In the genomic region with DNA sequence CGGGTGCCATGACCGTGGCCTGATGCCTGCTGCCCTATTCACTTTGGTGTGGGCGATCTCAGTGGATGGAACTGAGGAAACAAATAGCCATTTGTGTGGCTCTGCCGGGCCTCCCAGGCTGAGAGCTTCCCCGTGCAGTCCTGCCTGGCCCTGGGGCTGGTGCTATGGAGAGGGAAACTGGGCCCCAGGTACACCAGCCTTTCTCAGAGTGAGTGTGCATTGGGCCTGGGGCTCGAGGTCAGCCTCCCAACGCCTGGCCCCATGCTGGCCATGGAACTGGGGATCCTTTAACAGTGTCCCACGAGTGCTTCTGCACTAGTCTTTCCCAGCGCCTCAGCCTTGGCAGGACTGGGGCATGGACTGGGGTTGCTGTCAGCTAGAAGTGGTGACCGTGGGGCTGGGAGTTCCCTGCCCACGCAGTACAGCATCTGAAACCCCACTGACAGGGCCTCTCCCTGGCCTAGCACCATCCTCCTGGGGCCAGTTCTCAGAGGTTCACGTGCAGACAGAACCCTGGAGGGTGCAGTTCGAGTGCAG, we compare ENCODE assay signal across 3 cellular contexts.
TF ChIP-seq lines count a peak whose summit lies in the region.

No MANE protein-coding gene starts in this region.

TF ChIP-seq in liver, 16 proteins besides CTCF, POLR2A, EP300 and RAD21:
- no peak for TF ChIP-seq ATF3 (IDR thresholded peaks at IDR 0.05)
- no peak for TF ChIP-seq HNF4G (IDR thresholded peaks at IDR 0.05)
- no peak for TF ChIP-seq NR2F2 (IDR thresholded peaks at IDR 0.05)
- TF ChIP-seq JUND (IDR thresholded peaks at IDR 0.05), result no peak
- no peak for TF ChIP-seq FOXA1 (IDR thresholded peaks at IDR 0.05)
- TF ChIP-seq EGR1 (IDR thresholded peaks at IDR 0.05; ENCODE audit: low read depth in 2 of 2), result no peak
- TF ChIP-seq MAX (IDR thresholded peaks at IDR 0.05), result no peak
- no peak for TF ChIP-seq RXRA (IDR thresholded peaks at IDR 0.05)

TF ChIP-seq in HepG2, 621 proteins besides CTCF, POLR2A, EP300 and RAD21:
- no peak for TF ChIP-seq SMAD3 (CRISPR knock-in tag; IDR thresholded peaks at IDR 0.05)
- no peak for TF ChIP-seq PRMT3 (CRISPR knock-in tag; IDR thresholded peaks at IDR 0.05; ENCODE audit: borderline replicate concordance, low read depth)
- TF ChIP-seq NR2F1 (CRISPR knock-in tag; IDR thresholded peaks at IDR 0.05), result no peak

TF ChIP-seq in SK-N-SH, 30 proteins besides CTCF, POLR2A, EP300 and RAD21:
- no peak for TF ChIP-seq MAX (IDR thresholded peaks at IDR 0.05; ENCODE audit: low read depth)
- no peak for TF ChIP-seq REST (IDR thresholded peaks at IDR 0.05; ENCODE audit: low read depth, low read length)
- no peak for TF ChIP-seq NRF1 (IDR thresholded peaks at IDR 0.05; ENCODE audit: low read depth, low read length)
- no peak for TF ChIP-seq CHD2 (IDR thresholded peaks at IDR 0.05; ENCODE audit: low read length, partially characterized antibody)
- TF ChIP-seq, protein P1, sequence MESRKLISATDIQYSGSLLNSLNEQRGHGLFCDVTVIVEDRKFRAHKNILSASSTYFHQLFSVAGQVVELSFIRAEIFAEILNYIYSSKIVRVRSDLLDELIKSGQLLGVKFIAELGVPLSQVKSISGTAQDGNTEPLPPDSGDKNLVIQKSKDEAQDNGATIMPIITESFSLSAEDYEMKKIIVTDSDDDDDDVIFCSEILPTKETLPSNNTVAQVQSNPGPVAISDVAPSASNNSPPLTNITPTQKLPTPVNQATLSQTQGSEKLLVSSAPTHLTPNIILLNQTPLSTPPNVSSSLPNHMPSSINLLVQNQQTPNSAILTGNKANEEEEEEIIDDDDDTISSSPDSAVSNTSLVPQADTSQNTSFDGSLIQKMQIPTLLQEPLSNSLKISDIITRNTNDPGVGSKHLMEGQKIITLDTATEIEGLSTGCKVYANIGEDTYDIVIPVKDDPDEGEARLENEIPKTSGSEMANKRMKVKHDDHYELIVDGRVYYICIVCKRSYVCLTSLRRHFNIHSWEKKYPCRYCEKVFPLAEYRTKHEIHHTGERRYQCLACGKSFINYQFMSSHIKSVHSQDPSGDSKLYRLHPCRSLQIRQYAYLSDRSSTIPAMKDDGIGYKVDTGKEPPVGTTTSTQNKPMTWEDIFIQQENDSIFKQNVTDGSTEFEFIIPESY (IDR thresholded peaks at IDR 0.05; ENCODE audit: borderline replicate concordance, low read depth), result no peak
- no peak for TF ChIP-seq FOXM1 (IDR thresholded peaks at IDR 0.05; ENCODE audit: low read depth)
- no peak for TF ChIP-seq GATA2 (CRISPR knock-in tag; IDR thresholded peaks at IDR 0.05)
- TF ChIP-seq SMC3 (IDR thresholded peaks at IDR 0.05; ENCODE audit: low read depth, low read length), result no peak
- no peak for TF ChIP-seq TCF12 (IDR thresholded peaks at IDR 0.05)
- no peak for TF ChIP-seq EZH2phosphoT487 (IDR thresholded peaks at IDR 0.05; ENCODE audit: borderline replicate concordance, low read depth)
- TF ChIP-seq SIN3A (IDR thresholded peaks at IDR 0.05; ENCODE audit: borderline replicate concordance, low read depth, low read length), result no peak
- TF ChIP-seq FOSL2 (IDR thresholded peaks at IDR 0.05; ENCODE audit: borderline replicate concordance, low read depth), result no peak
- no peak for TF ChIP-seq YY1 (IDR thresholded peaks at IDR 0.05; ENCODE audit: low read depth)
- TF ChIP-seq ELF1 (IDR thresholded peaks at IDR 0.05), result no peak
- TF ChIP-seq RXRA (IDR thresholded peaks at IDR 0.05; ENCODE audit: borderline replicate concordance, low read depth), result no peak
- TF ChIP-seq, protein P2, sequence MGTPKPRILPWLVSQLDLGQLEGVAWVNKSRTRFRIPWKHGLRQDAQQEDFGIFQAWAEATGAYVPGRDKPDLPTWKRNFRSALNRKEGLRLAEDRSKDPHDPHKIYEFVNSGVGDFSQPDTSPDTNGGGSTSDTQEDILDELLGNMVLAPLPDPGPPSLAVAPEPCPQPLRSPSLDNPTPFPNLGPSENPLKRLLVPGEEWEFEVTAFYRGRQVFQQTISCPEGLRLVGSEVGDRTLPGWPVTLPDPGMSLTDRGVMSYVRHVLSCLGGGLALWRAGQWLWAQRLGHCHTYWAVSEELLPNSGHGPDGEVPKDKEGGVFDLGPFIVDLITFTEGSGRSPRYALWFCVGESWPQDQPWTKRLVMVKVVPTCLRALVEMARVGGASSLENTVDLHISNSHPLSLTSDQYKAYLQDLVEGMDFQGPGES (IDR thresholded peaks at IDR 0.05; ENCODE audit: low read depth, low read length), result no peak
- TF ChIP-seq FOXJ3 (CRISPR knock-in tag; IDR thresholded peaks at IDR 0.05), result no peak
TF ChIP-seq in SK-N-SH: peak in this region for 0.
